4 cellular contexts compared by ENCODE assay signal in the genomic region with DNA sequence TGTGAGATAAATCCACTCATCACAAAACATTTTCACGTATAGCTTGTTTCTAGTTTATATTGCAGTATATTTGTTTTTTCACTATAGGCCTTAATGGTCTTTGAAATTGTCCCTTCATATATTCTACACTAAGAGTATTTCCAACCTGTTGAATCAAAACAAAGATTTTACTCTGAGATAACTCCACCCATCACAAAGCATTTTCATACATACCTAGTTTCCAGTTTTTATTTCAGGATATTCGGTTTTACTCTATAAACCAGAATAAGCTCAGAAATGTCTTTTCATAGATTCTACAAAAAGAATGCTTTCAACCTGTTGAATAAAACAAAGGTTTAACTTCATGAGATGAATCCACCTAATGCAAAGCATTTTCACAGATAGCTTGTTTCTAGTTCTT.
"Had no signal": no experiment of that assay in that cellular context is flagged by ENCODE, and none has a peak within 500 bp of the region (broad histone marks: within the 10 kb centered on the region; RNA-seq: fewer than 3 reads in every experiment).

No MANE protein-coding gene starts in this region.

- H3K27ac ChIP-seq: HL-60, KMS-11 had no signal

- H3K4me3 ChIP-seq: K562 had no signal

- ATAC-seq: HepG2, K562 had no signal
